ENCODE assay signal across 14 cellular contexts in genomic region chr5:6158974-6159863, GRCh38.
DNase-seq lines count a peak whose midpoint lies in the region; ATAC-seq, FAIRE-seq and TF ChIP-seq lines count a peak whose summit lies in the region.
"Had no signal": no experiment of that assay in that cellular context is flagged by ENCODE, and none has a peak within 500 bp of the region (broad histone marks: within the 10 kb centered on the region; RNA-seq: fewer than 3 reads in every experiment).

No MANE protein-coding gene starts in this region.

- H3K27ac Mint-ChIP-seq in activated naive CD8-positive, alpha-beta T cell treated with anti-CD3 and anti-CD28 coated beads for 36 hours: no peak overlapping the region
- H3K27ac Mint-ChIP-seq: CD4-positive, CD25-positive, alpha-beta regulatory T cell; memory B cell; T-helper 1 cell treated with Interleukin-12 subunit alpha and Interleukin-12 subunit beta and Interleukin-4 antibody, amounts not matched to agents 30 μg/mL and 1 μg/mL, for 36 hours had no signal

- ATAC-seq in IMR-90 (ENCODE audit: low read depth): peak; percentile 49
- ATAC-seq in HG03432 (IDR thresholded peaks at IDR 0.05; ENCODE audit: unreplicated experiment): no peak

- dilution Hi-C loops in IMR-90 (cut with HindIII; ENCODE audit: low sequenced_read_pairs, unreplicated experiment): no loop called here

- H4K8ac ChIP-seq in IMR-90 (ENCODE audit: low read depth in 2 of 2, low read length in 2 of 2): no peak overlapping the region

- TF ChIP-seq CTCF in IMR-90 (conservative IDR thresholded peaks at IDR 0.05; ENCODE audit: low read depth, low read length) (no peak), adrenal gland (IDR thresholded peaks at IDR 0.05) (no peak)

- H4K5ac ChIP-seq in IMR-90 (ENCODE audit: low read depth, low read length): no peak overlapping the region

- no peak overlapping the region for H3K14ac ChIP-seq in IMR-90 (replicated peaks; ENCODE audit: low read depth, low read length)

- WGBS in IMR-90 (ENCODE audit: extremely low coverage in 2 of 2, insufficient read length in 1 of 2), 2 experiments: 35% methylated on average over 4 of the region's 14 CpGs; no CpG with 5 or more reads in 1 of the 2 experiments
- 49 to 58% (median 55%) methylated on average over 14 of the region's 14 CpGs for WGBS in adrenal gland, 4 donors
- 65 to 67% (median 65%) methylated on average over 13 to 14 of the region's 14 CpGs for WGBS in small intestine, 3 donors

- no TSS peak for BruUV-seq in IMR-90 (replicated peaks; lab: Mats Ljungman, UMichigan)

- in situ Hi-C loops in IMR-90 (cut with MboI; ENCODE audit: low sequenced_read_pairs): no loop called here

- no peak overlapping the region for H2BK5ac ChIP-seq in IMR-90 (ENCODE audit: low read depth, low read length, poor library complexity, severe bottlenecking)

- H3K9me3 ChIP-seq in IMR-90 (ENCODE audit: control insufficient read depth, insufficient read depth, low read length): peaks cover 18% of the 10 kb centered on the region
- H3K9me3 ChIP-seq in adrenal gland (replicated peaks in 1 of 3): no peaks in the 10 kb centered on the region
- H3K9me3 ChIP-seq in small intestine (ENCODE audit: control insufficient read depth, low read depth): no peaks in the 10 kb centered on the region

- H3K4me3 ChIP-seq in IMR-90 (ENCODE audit: insufficient read depth, low read depth, low read length): no peak overlapping the region
- H3K4me3 ChIP-seq in adrenal gland: peak overlapping the region in 1 of 4 donors; percentile 17
- no peak overlapping the region for H3K4me3 ChIP-seq in small intestine (ENCODE audit: low read depth in 1 of 2, low read length in 2 of 2)

- H3K56ac ChIP-seq in IMR-90 (ENCODE audit: extremely low read depth, insufficient read depth, low read length): no peak overlapping the region

- H3K4me1 ChIP-seq in IMR-90 (ENCODE audit: control insufficient read depth, insufficient read depth, low read length) (no peaks in the 10 kb centered on the region), adrenal gland (replicated peaks in 1 of 2) (peaks cover 0 to 5% of the 10 kb centered on the region in 2 donors), small intestine (ENCODE audit: control insufficient read depth in 2 of 2, insufficient read depth in 1 of 2, low read depth in 1 of 2, low read length in 1 of 2) (peaks cover 0 to 2% of the 10 kb centered on the region in 2 donors)

- DNase-seq in AG08395 (ENCODE audit: low spot score): peak; percentile 58
- DNase-seq in IMR-90: peak; percentile 21
- DNase-seq in adrenal gland: peak; percentile 35 to 88 (median 77)
- DNase-seq in inferior parietal cortex (ENCODE audit: extremely low spot score): peak; percentile 64
- no peak for DNase-seq in activated naive CD8-positive, alpha-beta T cell treated with anti-CD3 and anti-CD28 coated beads for 36 hours
- DNase-seq in small intestine: no peak
- DNase-seq in stimulated activated CD4-positive, alpha-beta T cell treated with anti-CD3 and anti-CD28 coated beads, Interleukin-4, amount 100 ng/mL, for 1 hour: no peak
- DNase-seq: activated T-cell treated with anti-CD3 and anti-CD28 coated beads, Interleukin-2, amount 50 U/mL, for 1 hour; CD4-positive, CD25-positive, alpha-beta regulatory T cell; MV-4-11; stimulated activated CD4-positive, alpha-beta T cell treated with anti-CD3 and anti-CD28 coated beads, Interleukin-4, amount 100 ng/mL, for 24 hours had no signal

- H3K27me3 Mint-ChIP-seq in activated naive CD8-positive, alpha-beta T cell treated with anti-CD3 and anti-CD28 coated beads for 36 hours: peaks cover 17% of the 10 kb centered on the region

- CTCF ChIA-PET in IMR-90 (lab: Yijun Ruan, JAX): no interaction called here

- H2AFZ ChIP-seq in IMR-90 (replicated peaks; ENCODE audit: low read length, poor library complexity): no peak overlapping the region

- H2AK9ac ChIP-seq in IMR-90 (replicated peaks; ENCODE audit: low read depth, low read length, poor library complexity): no peak overlapping the region

- H3K23ac ChIP-seq in IMR-90 (ENCODE audit: low read depth, low read length): no peak overlapping the region

- H2BK15ac ChIP-seq in IMR-90 (ENCODE audit: low read depth, low read length): no peak overlapping the region

- no peak overlapping the region for H3K4ac ChIP-seq in IMR-90 (ENCODE audit: low read depth, low read length)

- no peak overlapping the region for H3K4me3 Mint-ChIP-seq in activated naive CD8-positive, alpha-beta T cell treated with anti-CD3 and anti-CD28 coated beads for 36 hours
- H3K4me3 Mint-ChIP-seq: CD4-positive, CD25-positive, alpha-beta regulatory T cell; memory B cell; T-helper 1 cell treated with Interleukin-12 subunit alpha and Interleukin-12 subunit beta and Interleukin-4 antibody, amounts not matched to agents 30 μg/mL and 1 μg/mL, for 36 hours had no signal

- no peak for TF ChIP-seq RAD21 in IMR-90 (IDR thresholded peaks at IDR 0.05; ENCODE audit: low read length)

- H3K36me3 ChIP-seq in IMR-90 (ENCODE audit: control insufficient read depth, insufficient read depth, low read length) (no peaks in the 10 kb centered on the region), adrenal gland (replicated peaks in 1 of 2) (no peaks in the 10 kb centered on the region), small intestine (ENCODE audit: control insufficient read depth in 2 of 2, insufficient read depth in 2 of 2, low read length in 2 of 2) (no peaks in the 10 kb centered on the region)

- intact Hi-C loops in IMR-90 (cut with micrococcal nuclease) (no loop called here), adrenal gland (cut with DNase I) (no loop called here)

- no peak overlapping the region for H3K27ac ChIP-seq in IMR-90 (ENCODE audit: insufficient read depth, low read length)
- peak overlapping the region in 2 of 5 donors; percentile 66 to 78 for H3K27ac ChIP-seq in adrenal gland
- H3K27ac ChIP-seq in small intestine (ENCODE audit: low read depth in 1 of 2, low read length in 1 of 2): no peak overlapping the region

- no peak overlapping the region for H3K4me2 ChIP-seq in IMR-90 (ENCODE audit: low read depth, low read length)

- H3K18ac ChIP-seq in IMR-90 (ENCODE audit: low read depth, low read length): no peak overlapping the region

- H2BK20ac ChIP-seq in IMR-90 (ENCODE audit: low read depth, low read length): no peak overlapping the region

- TF ChIP-seq POLR2A in IMR-90 (IDR thresholded peaks at IDR 0.05; ENCODE audit: low read depth, low read length): no peak
- no peak for TF ChIP-seq POLR2A in adrenal gland (IDR thresholded peaks at IDR 0.05)

- no peak overlapping the region for H3K9ac ChIP-seq in IMR-90 (ENCODE audit: low read depth, low read length)

- H3K79me1 ChIP-seq in IMR-90 (ENCODE audit: low read depth in 1 of 2, low read length in 2 of 2): no peaks in the 10 kb centered on the region

- no peaks in the 10 kb centered on the region for H4K20me1 ChIP-seq in IMR-90 (ENCODE audit: insufficient read depth, low read length)

- H3K9me3 Mint-ChIP-seq in activated naive CD8-positive, alpha-beta T cell treated with anti-CD3 and anti-CD28 coated beads for 36 hours: no peaks in the 10 kb centered on the region
- H3K9me3 Mint-ChIP-seq: memory B cell had no signal

- POLR2A ChIA-PET in IMR-90 (lab: Charles Lee; ENCODE audit: unreplicated experiment): no interaction called here

- no peaks in the 10 kb centered on the region for H3K4me1 Mint-ChIP-seq in activated naive CD8-positive, alpha-beta T cell treated with anti-CD3 and anti-CD28 coated beads for 36 hours
- H3K4me1 Mint-ChIP-seq: CD4-positive, CD25-positive, alpha-beta regulatory T cell had no signal

- no peak overlapping the region for H2BK120ac ChIP-seq in IMR-90 (ENCODE audit: low read depth, low read length)

- no peak overlapping the region for H2AK5ac ChIP-seq in IMR-90 (ENCODE audit: low read depth, low read length)

- H3K27me3 ChIP-seq in IMR-90 (ENCODE audit: control insufficient read depth, insufficient read depth, low read length): no peaks in the 10 kb centered on the region
- no peaks in the 10 kb centered on the region for H3K27me3 ChIP-seq in adrenal gland
- H3K27me3 ChIP-seq in small intestine (ENCODE audit: control insufficient read depth in 2 of 2, insufficient read depth in 2 of 2, low read length in 2 of 2): peaks cover 0 to 2% of the 10 kb centered on the region in 2 donors

- no peaks in the 10 kb centered on the region for H3K9me1 ChIP-seq in IMR-90 (ENCODE audit: insufficient read depth, low read length)

- no peak for FAIRE-seq in small intestine (lab: Jason Lieb, UNC)

- H3K36me3 Mint-ChIP-seq in activated naive CD8-positive, alpha-beta T cell treated with anti-CD3 and anti-CD28 coated beads for 36 hours: no peaks in the 10 kb centered on the region
- H3K36me3 Mint-ChIP-seq: CD4-positive, CD25-positive, alpha-beta regulatory T cell; memory B cell had no signal

- no peak overlapping the region for H4K91ac ChIP-seq in IMR-90 (ENCODE audit: insufficient read depth, low read depth, low read length)

TF ChIP-seq in IMR-90, 13 proteins besides CTCF, POLR2A, EP300 and RAD21:
- TF ChIP-seq CEBPB (IDR thresholded peaks at IDR 0.05; ENCODE audit: low read depth, low read length): peak; percentile 89
- no peak for TF ChIP-seq MAZ (IDR thresholded peaks at IDR 0.05; ENCODE audit: borderline replicate concordance, low read depth, low read length)
- TF ChIP-seq FOS (IDR thresholded peaks at IDR 0.05; ENCODE audit: low read depth, low read length): peak; percentile 51

Comparison
In these comparisons a context has a peak if more than half of its experiments do, and no peak if none do; other contexts are left out.
1. DNase-seq: peak in AG08395 (single experiment), IMR-90 (single experiment), adrenal gland (7 of 7) and inferior parietal cortex (single experiment); none in activated naive CD8-positive, alpha-beta T cell treated with anti-CD3 and anti-CD28 coated beads for 36 hours (single experiment), small intestine (single experiment) and stimulated activated CD4-positive, alpha-beta T cell treated with anti-CD3 and anti-CD28 coated beads, Interleukin-4, amount 100 ng/mL, for 1 hour (single experiment).